In the genomic region with DNA sequence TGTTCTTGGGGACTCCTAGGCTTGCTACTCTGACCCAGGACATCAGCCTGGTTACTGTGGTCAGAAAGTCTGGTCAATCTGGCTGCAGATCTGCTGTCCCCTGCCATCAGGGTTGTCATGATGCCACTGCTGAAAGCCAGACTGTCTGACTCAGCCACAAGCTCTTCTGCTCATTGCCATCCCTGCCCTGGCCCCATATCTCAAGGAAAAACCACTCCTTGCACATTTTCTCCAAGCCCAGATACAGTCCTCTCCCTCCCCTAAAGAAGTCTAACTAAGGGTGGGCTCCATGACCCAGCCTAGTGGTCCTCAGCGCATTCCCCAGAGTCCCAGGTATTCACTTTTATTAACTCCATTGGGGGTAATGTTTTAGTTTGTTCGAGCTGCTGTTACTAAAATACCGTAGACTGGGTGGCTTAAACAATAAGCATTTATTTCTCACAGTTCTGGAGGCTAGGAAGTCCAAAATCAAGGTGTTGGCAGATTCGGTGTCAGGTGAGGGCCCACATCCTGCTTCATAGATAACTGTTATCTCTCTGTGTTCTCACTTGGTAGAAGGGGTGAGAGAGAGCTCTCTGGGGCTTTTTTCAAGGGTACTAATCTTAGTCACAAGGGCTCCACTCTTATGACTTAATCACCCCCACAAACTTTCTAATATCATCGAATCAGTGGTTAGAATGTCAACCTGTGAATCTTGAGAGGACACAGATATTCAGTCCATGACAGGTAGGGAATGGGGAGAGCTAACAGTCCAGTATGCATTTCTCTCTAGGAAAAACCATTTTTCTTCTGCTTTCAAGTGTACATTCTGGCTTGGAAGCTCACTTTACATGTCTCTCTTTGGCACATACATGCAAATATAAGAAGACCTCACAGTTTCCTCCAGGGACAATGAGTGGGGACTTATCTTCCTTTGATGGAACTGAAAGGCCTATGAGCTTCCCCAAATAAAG, we compare ENCODE assay signal across 10 cellular contexts.
DNase-seq lines count a peak whose midpoint lies in the region; ATAC-seq and TF ChIP-seq lines count a peak whose summit lies in the region.
"Had no signal": no experiment of that assay in that cellular context is flagged by ENCODE, and none has a peak within 500 bp of the region (broad histone marks: within the 10 kb centered on the region; RNA-seq: fewer than 3 reads in every experiment).

No MANE protein-coding gene starts in this region.

- H3K36me3 ChIP-seq in effector memory CD4-positive, alpha-beta T cell (ENCODE audit: control insufficient read depth, insufficient read depth, low read length) = no peaks in the 10 kb centered on the region
- H3K36me3 ChIP-seq in osteoblast (ENCODE audit: insufficient read depth, low read length) (no peaks in the 10 kb centered on the region), hepatocyte (replicated peaks; ENCODE audit: insufficient read depth, low read depth) (no peaks in the 10 kb centered on the region), smooth muscle cell (ENCODE audit: low read depth) (no peaks in the 10 kb centered on the region)

- DNase-seq in effector memory CD4-positive, alpha-beta T cell = peak; percentile 11 to 32 (median 15)
- no peak for DNase-seq in osteoblast (ENCODE audit: insufficient read length, low spot score, missing footprints)
- no peak for DNase-seq in 8988T
- DNase-seq in hepatocyte (ENCODE audit: low spot score) = no peak
- DNase-seq in smooth muscle cell (lab: John Stamatoyannopoulos, UW; ENCODE audit: unreplicated experiment) = no peak
- DNase-seq: NCI-H1436 had no signal

- no peaks in the 10 kb centered on the region for H3K27me3 ChIP-seq in effector memory CD4-positive, alpha-beta T cell (replicated peaks; ENCODE audit: control insufficient read depth, insufficient read depth, low read length, poor library complexity, severe bottlenecking)
- H3K27me3 ChIP-seq in osteoblast (ENCODE audit: insufficient read depth, low read length) (no peaks in the 10 kb centered on the region), hepatocyte (no peaks in the 10 kb centered on the region), smooth muscle cell (ENCODE audit: low read depth) (no peaks in the 10 kb centered on the region)

- H3K27ac ChIP-seq in effector memory CD4-positive, alpha-beta T cell (ENCODE audit: insufficient read depth, low read length, poor library complexity, severe bottlenecking) = peak overlapping the region; percentile 57
- H3K27ac ChIP-seq in osteoblast (ENCODE audit: low read depth, low read length) (no peak overlapping the region), hepatocyte (no peak overlapping the region), smooth muscle cell (ENCODE audit: low read depth) (no peak overlapping the region)
- H3K27ac ChIP-seq: VCaP had no signal

- H3K4me3 ChIP-seq in effector memory CD4-positive, alpha-beta T cell (ENCODE audit: insufficient read depth, low read depth, low read length, poor library complexity, severe bottlenecking) = no peak overlapping the region
- H3K4me3 ChIP-seq in osteoblast (ENCODE audit: insufficient read depth, low read length) = no peak overlapping the region
- H3K4me3 ChIP-seq in hepatocyte = no peak overlapping the region
- no peak overlapping the region for H3K4me3 ChIP-seq in smooth muscle cell

- TF ChIP-seq CTCF in osteoblast (IDR thresholded peaks at IDR 0.05; ENCODE audit: extremely low read depth, low read depth, low read length) = no peak
- no peak for TF ChIP-seq CTCF in hepatocyte (IDR thresholded peaks at IDR 0.05; ENCODE audit: poor library complexity)
- no peak for TF ChIP-seq CTCF in smooth muscle cell (IDR thresholded peaks at IDR 0.05; ENCODE audit: borderline replicate concordance, insufficient read depth, poor library complexity, severe bottlenecking)

- no peak overlapping the region for H3K9ac ChIP-seq in smooth muscle cell (ENCODE audit: low read depth)

- no peaks in the 10 kb centered on the region for H3K9me2 ChIP-seq in hepatocyte (replicated peaks; ENCODE audit: insufficient read depth)

- H2AFZ ChIP-seq in osteoblast (ENCODE audit: low read length) = no peak overlapping the region
- H2AFZ ChIP-seq in hepatocyte = no peak overlapping the region
- no peak overlapping the region for H2AFZ ChIP-seq in smooth muscle cell (ENCODE audit: low read depth)

- H3F3A ChIP-seq in smooth muscle cell (ENCODE audit: low read depth) = no peaks in the 10 kb centered on the region

- H3K79me2 ChIP-seq in osteoblast (ENCODE audit: insufficient read depth, low read length) = no peaks in the 10 kb centered on the region
- H3K79me2 ChIP-seq in hepatocyte = no peaks in the 10 kb centered on the region
- no peaks in the 10 kb centered on the region for H3K79me2 ChIP-seq in smooth muscle cell (ENCODE audit: low read depth)

- WGBS in hepatocyte (ENCODE audit: low lambda C conversion rate, missing lambda C conversion rate) = 63% methylated on average over 5 of the region's 5 CpGs
- 77% methylated on average over 5 of the region's 5 CpGs for WGBS in smooth muscle cell (ENCODE audit: low lambda C conversion rate)

- H3K4me2 ChIP-seq in osteoblast (ENCODE audit: insufficient read depth, low read length) (no peak overlapping the region), hepatocyte (no peak overlapping the region), smooth muscle cell (no peak overlapping the region)

- ATAC-seq in GM18519 (IDR thresholded peaks at IDR 0.05; ENCODE audit: low FRiP score, unreplicated experiment) = peak; percentile 81
- ATAC-seq in GM21447 (IDR thresholded peaks at IDR 0.05; ENCODE audit: unreplicated experiment) = peak; percentile 64
- peak; percentile 55 for ATAC-seq in HG03521 (IDR thresholded peaks at IDR 0.05; ENCODE audit: unreplicated experiment)

- H3K9me3 ChIP-seq in effector memory CD4-positive, alpha-beta T cell (ENCODE audit: control insufficient read depth, low read length) = no peaks in the 10 kb centered on the region
- H3K9me3 ChIP-seq in osteoblast (ENCODE audit: low read depth, low read length) (no peaks in the 10 kb centered on the region), hepatocyte (ENCODE audit: low read depth) (no peaks in the 10 kb centered on the region), smooth muscle cell (replicated peaks; ENCODE audit: low read depth) (no peaks in the 10 kb centered on the region)

- H4K20me1 ChIP-seq in osteoblast (ENCODE audit: insufficient read depth, low read length) (no peaks in the 10 kb centered on the region), hepatocyte (ENCODE audit: insufficient read depth, poor library complexity, severe bottlenecking) (no peaks in the 10 kb centered on the region), smooth muscle cell (ENCODE audit: low read depth) (no peaks in the 10 kb centered on the region)

- H3K4me1 ChIP-seq in effector memory CD4-positive, alpha-beta T cell (ENCODE audit: control insufficient read depth, insufficient read depth, low read length, poor library complexity, severe bottlenecking) = peaks cover 15% of the 10 kb centered on the region
- H3K4me1 ChIP-seq in osteoblast (ENCODE audit: insufficient read depth, low read length) (no peaks in the 10 kb centered on the region), hepatocyte (ENCODE audit: insufficient read depth) (peaks cover 8% of the 10 kb centered on the region), smooth muscle cell (ENCODE audit: low read depth) (peaks cover 9% of the 10 kb centered on the region)

Comparison
In these comparisons a context has a peak if more than half of its experiments do, and no peak if none do; other contexts are left out.
1. DNase-seq: peak in effector memory CD4-positive, alpha-beta T cell (3 of 3); none in osteoblast (single experiment), 8988T (single experiment), hepatocyte (single experiment) and smooth muscle cell (single experiment).
2. Peak in every context shown above with its lines, with median percentiles within 50 percentile points of each other: ATAC-seq.